ENCODE assay signal across 1 cellular context in the genomic region with DNA sequence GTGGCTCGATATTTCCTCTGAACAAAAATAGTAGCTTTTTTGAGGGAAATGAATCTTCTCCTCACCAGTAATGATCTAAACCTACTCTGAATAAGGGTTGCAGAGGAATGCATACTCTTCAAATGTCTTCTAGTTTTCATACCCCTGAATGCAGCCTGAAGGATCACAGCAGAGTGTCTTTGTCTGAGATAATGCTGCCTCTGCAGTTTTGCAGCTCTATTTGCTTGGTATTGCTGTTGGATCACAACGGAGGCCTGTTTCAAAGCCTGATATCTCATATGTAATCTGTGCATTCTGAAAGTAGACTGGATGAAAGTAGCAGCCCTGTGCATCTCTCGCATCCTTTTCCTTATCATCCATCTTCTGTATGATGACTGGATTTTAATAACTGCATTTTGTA.
TF ChIP-seq lines count a peak whose summit lies in the region.

No MANE protein-coding gene starts in this region.

TF ChIP-seq in HepG2, 621 proteins besides CTCF, POLR2A, EP300 and RAD21:
- TF ChIP-seq, protein P1, sequence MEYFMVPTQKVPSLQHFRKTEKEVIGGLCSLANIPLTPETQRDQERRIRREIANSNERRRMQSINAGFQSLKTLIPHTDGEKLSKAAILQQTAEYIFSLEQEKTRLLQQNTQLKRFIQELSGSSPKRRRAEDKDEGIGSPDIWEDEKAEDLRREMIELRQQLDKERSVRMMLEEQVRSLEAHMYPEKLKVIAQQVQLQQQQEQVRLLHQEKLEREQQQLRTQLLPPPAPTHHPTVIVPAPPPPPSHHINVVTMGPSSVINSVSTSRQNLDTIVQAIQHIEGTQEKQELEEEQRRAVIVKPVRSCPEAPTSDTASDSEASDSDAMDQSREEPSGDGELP (IDR thresholded peaks at IDR 0.05; ENCODE audit: borderline replicate concordance, low read depth) = no peak
- TF ChIP-seq MAFK (conservative IDR thresholded peaks at IDR 0.05 in 1 of 2, IDR thresholded peaks at IDR 0.05 in 1 of 2; ENCODE audit: low read length in 2 of 2) (peak; percentile 47 to 64), MAFF (IDR thresholded peaks at IDR 0.05; ENCODE audit: low read depth, low read length) (peak; percentile 57; the same call in 1 of the 2 replicates), TAF1 (CRISPR knock-in tag; IDR thresholded peaks at IDR 0.05) (no peak)
TF ChIP-seq in HepG2: peak in this region for 2.
